ENCODE assay signal across 9 cellular contexts in the genomic region with DNA sequence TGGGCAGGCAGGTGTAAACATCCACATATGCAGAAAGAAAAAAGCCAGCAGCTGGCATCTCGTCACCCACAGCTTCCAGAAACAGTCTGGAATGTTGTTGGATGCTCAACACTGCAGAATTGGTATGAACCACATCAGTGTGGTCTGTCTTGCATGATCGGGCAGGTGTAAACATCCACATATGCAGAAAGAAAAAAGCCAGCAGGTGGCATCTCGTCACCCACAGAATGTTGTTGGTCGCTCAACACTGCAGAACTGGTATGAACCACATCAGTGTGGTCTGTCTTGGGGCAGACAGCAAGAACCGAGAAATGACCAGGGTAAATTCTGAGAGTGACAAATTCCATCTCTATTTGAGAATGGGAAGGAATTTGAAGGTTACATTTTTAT. TPM values are rescaled to one million over a fixed set of nuclear protein-coding genes. Genes with fewer than 3 reads are reported as not detected.
DNase-seq lines count a peak whose midpoint lies in the region; ATAC-seq and TF ChIP-seq lines count a peak whose summit lies in the region.
"Had no signal": no experiment of that assay in that cellular context is flagged by ENCODE, and none has a peak within 500 bp of the region (broad histone marks: within the 10 kb centered on the region; RNA-seq: fewer than 3 reads in every experiment).

No MANE protein-coding gene starts in this region.

- no TSS peak for BruUV-seq in PC-9 (replicated peaks; lab: Mats Ljungman, UMichigan)

- no peaks in the 10 kb centered on the region for H3K27me3 ChIP-seq in CD8-positive, alpha-beta T cell (ENCODE audit: insufficient read depth, low read length)
- H3K27me3 ChIP-seq in right lobe of liver (no peaks in the 10 kb centered on the region), PC-9 (ENCODE audit: insufficient read depth, low read depth) (0 out of 2 replicates have a peak, but pooled peaks cover 3% of the 10 kb centered on the region)

- H3K9me2 ChIP-seq in PC-9 (ENCODE audit: insufficient read depth) = no peaks in the 10 kb centered on the region

- no peaks in the 10 kb centered on the region for H4K20me1 ChIP-seq in PC-9 (ENCODE audit: insufficient read depth)

- no peak for TF ChIP-seq CTCF in CD8-positive, alpha-beta T cell (IDR thresholded peaks at IDR 0.05)
- peak in 2 of 4 donors; percentile 6 to 12 for TF ChIP-seq CTCF in right lobe of liver (IDR thresholded peaks at IDR 0.05)
- no peak for TF ChIP-seq CTCF in RWPE1 (conservative IDR thresholded peaks at IDR 0.05; ENCODE audit: low read depth)
- TF ChIP-seq CTCF in PC-9 (conservative IDR thresholded peaks at IDR 0.05) = no peak

- no peaks in the 10 kb centered on the region for H3K9me3 ChIP-seq in CD8-positive, alpha-beta T cell (ENCODE audit: low read length)
- no peaks in the 10 kb centered on the region for H3K9me3 ChIP-seq in T-helper 17 cell (ENCODE audit: control insufficient read depth, low read length, poor library complexity, severe bottlenecking)
- no peaks in the 10 kb centered on the region for H3K9me3 ChIP-seq in right lobe of liver
- H3K9me3 ChIP-seq in PC-9 (ENCODE audit: insufficient read depth, low read depth) = no peaks in the 10 kb centered on the region

- 33% methylated on average over 5 of the region's 5 CpGs for WGBS in right lobe of liver (ENCODE audit: insufficient coverage, low coverage, low lambda C conversion rate, missing lambda C conversion rate)

- no peak for TF ChIP-seq POLR2A in right lobe of liver (IDR thresholded peaks at IDR 0.05)

- H3K36me3 ChIP-seq in CD8-positive, alpha-beta T cell (ENCODE audit: insufficient read depth, low read length) = no peaks in the 10 kb centered on the region
- no peaks in the 10 kb centered on the region for H3K36me3 ChIP-seq in right lobe of liver
- no peaks in the 10 kb centered on the region for H3K36me3 ChIP-seq in PC-9 (ENCODE audit: low read depth)

- intact Hi-C loops in CD8-positive, alpha-beta T cell (cut with DNase I, micrococcal nuclease) = loop anchor here (1.0 to 10.0 kb wide), 7 partner anchors 58 to 1982 kb away; no protein-coding TSS in a partner anchor
- intact Hi-C loops in right lobe of liver (cut with DNase I) (no loop called here), PC-9 (cut with micrococcal nuclease; ENCODE audit: unreplicated experiment) (loop anchor here (1.0 to 10.0 kb wide), 8 partner anchors 70 to 1028 kb away; no protein-coding TSS in a partner anchor)

- peaks cover 41% of the 10 kb centered on the region for H3K4me1 ChIP-seq in CD8-positive, alpha-beta T cell (ENCODE audit: insufficient read depth, low read length)
- H3K4me1 ChIP-seq in right lobe of liver = no peaks in the 10 kb centered on the region
- H3K4me1 ChIP-seq in PC-9 (replicated peaks; ENCODE audit: insufficient read depth) = no peaks in the 10 kb centered on the region

- peak; percentile 67 for ATAC-seq in CD8-positive, alpha-beta T cell
- ATAC-seq in GM18873 (IDR thresholded peaks at IDR 0.05; ENCODE audit: low FRiP score, unreplicated experiment) (peak; percentile 96), HG03064 (IDR thresholded peaks at IDR 0.05; ENCODE audit: low read depth, unreplicated experiment) (peak; percentile 75), T-helper 17 cell (peak; percentile 71), right lobe of liver (peak; percentile 68 to 77 (median 74))

- peak overlapping the region; percentile 29 for H3K4me3 Mint-ChIP-seq in CD8-positive, alpha-beta T cell
- H3K4me3 Mint-ChIP-seq in T-helper 17 cell = no peak overlapping the region

- H3K9me3 Mint-ChIP-seq in CD8-positive, alpha-beta T cell = no peaks in the 10 kb centered on the region

- CTCF ChIA-PET in CD8-positive, alpha-beta T cell (lab: Charles Lee) = interaction anchor here (0.7 to 6.8 kb wide), 50 partner anchors 8 to 657 kb away, joined by 3 to 69 read pairs (median 8); a partner anchor contains a TSS
- CTCF ChIA-PET in RWPE1 (lab: Yijun Ruan, JAX) (interaction anchor here (0.6 to 1.7 kb wide), 3 partner anchors 10 to 256 kb away, joined by 4 to 7 read pairs (median 4); no protein-coding TSS in a partner anchor), PC-9 (lab: Charles Lee) (interaction anchor here (0.6 kb wide), 1 partner anchor 352 kb away, joined by 3 read pairs; no protein-coding TSS in a partner anchor)

- peak overlapping the region; percentile 18 for H3K27ac ChIP-seq in CD8-positive, alpha-beta T cell (ENCODE audit: low read depth, low read length)
- H3K27ac ChIP-seq in right lobe of liver = no peak overlapping the region
- no peak overlapping the region for H3K27ac ChIP-seq in RWPE1
- H3K27ac ChIP-seq in PC-9 = no peak overlapping the region
- H3K27ac ChIP-seq: skin epidermis had no signal

- H3K36me3 Mint-ChIP-seq in CD8-positive, alpha-beta T cell = peaks cover 31% of the 10 kb centered on the region
- H3K36me3 Mint-ChIP-seq in T-helper 17 cell (ENCODE audit: low read depth) = peaks cover 4% of the 10 kb centered on the region

- H3K4me1 Mint-ChIP-seq in CD8-positive, alpha-beta T cell (ENCODE audit: low read depth) = peaks cover 88% of the 10 kb centered on the region
- H3K4me1 Mint-ChIP-seq in T-helper 17 cell = peaks cover 51% of the 10 kb centered on the region

- H3K4me2 ChIP-seq in PC-9 = no peak overlapping the region

- no peaks in the 10 kb centered on the region for H3K27me3 Mint-ChIP-seq in CD8-positive, alpha-beta T cell (ENCODE audit: low read depth)
- H3K27me3 Mint-ChIP-seq in T-helper 17 cell = no peaks in the 10 kb centered on the region

- H3K4me3 ChIP-seq in CD8-positive, alpha-beta T cell (ENCODE audit: low read depth, low read length) = no peak overlapping the region
- H3K4me3 ChIP-seq in right lobe of liver (no peak overlapping the region), PC-9 (no peak overlapping the region)
- H3K4me3 ChIP-seq: skin epidermis had no signal

- H2AFZ ChIP-seq in PC-9 = no peak overlapping the region

- peak overlapping the region; percentile 86 for H3K27ac Mint-ChIP-seq in CD8-positive, alpha-beta T cell
- H3K27ac Mint-ChIP-seq in T-helper 17 cell = peak overlapping the region; percentile 82

- POLR2A ChIA-PET in CD8-positive, alpha-beta T cell (lab: Charles Lee) = interaction anchor here (0.7 to 1.9 kb wide), 7 partner anchors 12 to 74 kb away, joined by 3 to 6 read pairs (median 3); no protein-coding TSS in a partner anchor
- POLR2A ChIA-PET in RWPE1 (lab: Yijun Ruan, JAX; ENCODE audit: low non-redundant PET) = no interaction called here
- POLR2A ChIA-PET in PC-9 (lab: Charles Lee; ENCODE audit: unreplicated experiment) = no interaction called here

- no peaks in the 10 kb centered on the region for H3F3A ChIP-seq in PC-9 (ENCODE audit: insufficient read depth, low read depth)

- no peaks in the 10 kb centered on the region for H3K79me2 ChIP-seq in PC-9 (ENCODE audit: low read depth)

- DNase-seq in CD8-positive, alpha-beta T cell = peak in 5 of 7 experiments; percentile 30 to 67 (median 50)
- DNase-seq in T-helper 17 cell (no peak), right lobe of liver (no peak), SW 1271 (lab: John Stamatoyannopoulos, UW) (no peak), RWPE1 (ENCODE audit: low spot score) (no peak), PC-9 (no peak)

RNA-seq across cellular contexts. Expression of a gene that starts 39.6 kb away (rescaled TPM):
- total RNA-seq in CD8-positive, alpha-beta T cell = 100 to 1,000 TPM; 183 to 188 TPM
- total RNA-seq in T-helper 17 cell (100 to 1,000 TPM; 185 to 233 TPM), right lobe of liver (10 to 100 TPM in 1 of 6 experiments, 1 to 10 TPM in 5; 5.1 to 10.2 (median 7.1) TPM), PC-9 (2021) (28.9 and 33.6 TPM in 2 replicates)

Comparison
In these comparisons a context has a peak if more than half of its experiments do, and no peak if none do; other contexts are left out.
1. DNase-seq: peak in CD8-positive, alpha-beta T cell (5 of 7); none in T-helper 17 cell (0 of 3), right lobe of liver (0 of 3), SW 1271 (0 of 2), RWPE1 (single experiment) and PC-9 (0 of 2).
2. intact Hi-C loops: an anchor here in CD8-positive, alpha-beta T cell (1.0 to 10.0 kb wide) and PC-9 (1.0 to 10.0 kb wide); none called in right lobe of liver.
3. Peak in every context shown above with its lines, with median percentiles within 50 percentile points of each other: ATAC-seq.